ENCODE assay signal across 7 cellular contexts in genomic region chr22:25404923-25405853, GRCh38.
A peak's percentile ranks its signal among the peaks of the same experiment; 100 is the strongest.
DNase-seq lines count a peak whose midpoint lies in the region; ATAC-seq and TF ChIP-seq lines count a peak whose summit lies in the region.

No MANE protein-coding gene starts in this region.

- H3K27ac ChIP-seq in foreskin keratinocyte = peak overlapping the region; percentile 87
- H3K27ac ChIP-seq in subcutaneous abdominal adipose tissue (ENCODE audit: low read depth, low read length) = peak overlapping the region; percentile 79

- peak overlapping the region; percentile 62 for H2AFZ ChIP-seq in neuron (ENCODE audit: low read depth, low read length)

- H3K9me3 ChIP-seq in neuron (ENCODE audit: low read length) = no peaks in the 10 kb centered on the region
- no peaks in the 10 kb centered on the region for H3K9me3 ChIP-seq in subcutaneous abdominal adipose tissue (ENCODE audit: control insufficient read depth in 5 of 5, low read length in 5 of 5)

- ATAC-seq in HG02759 (IDR thresholded peaks at IDR 0.05; ENCODE audit: unreplicated experiment) (peak; percentile 58), foreskin keratinocyte (peak; percentile 71)

- H3K4me1 ChIP-seq in foreskin keratinocyte (no peaks in the 10 kb centered on the region), neuron (ENCODE audit: insufficient read depth, low read length) (peaks cover 30% of the 10 kb centered on the region), subcutaneous abdominal adipose tissue (ENCODE audit: control insufficient read depth in 5 of 5, insufficient read depth in 5 of 5, low read length in 5 of 5) (peaks cover 6 to 55% (median 47%) of the 10 kb centered on the region in 5 donors)

- H3K27me3 ChIP-seq in foreskin keratinocyte = no peaks in the 10 kb centered on the region
- H3K27me3 ChIP-seq in neuron (ENCODE audit: insufficient read depth, low read length) = no peaks in the 10 kb centered on the region
- peaks cover 0 to 2% (median 0%) of the 10 kb centered on the region in 5 donors for H3K27me3 ChIP-seq in subcutaneous abdominal adipose tissue (ENCODE audit: control insufficient read depth in 5 of 5, insufficient read depth in 4 of 5, low read length in 5 of 5)

- no peak for TF ChIP-seq CTCF in foreskin keratinocyte (conservative IDR thresholded peaks at IDR 0.05)

- H3K9ac ChIP-seq in subcutaneous abdominal adipose tissue (ENCODE audit: low read length in 5 of 5) = peak overlapping the region; percentile 35 to 90 (median 54)

- peak overlapping the region; percentile 46 for H3K4me3 ChIP-seq in neuron (ENCODE audit: low read length)
- H3K4me3 ChIP-seq in subcutaneous abdominal adipose tissue (ENCODE audit: low read depth in 1 of 5, low read length in 5 of 5) = peak overlapping the region; percentile 25 to 73 (median 70)

- peak; percentile 17 for TF ChIP-seq POLR2A in GM10847 (IDR thresholded peaks at IDR 0.05; ENCODE audit: extremely low read depth, insufficient read length)

- DNase-seq in RKO (ENCODE audit: low spot score) (peak; percentile 65), activated gamma-delta T cell treated with Interleukin-2 at 50 U/mL for 16 hours (peak; percentile 48), foreskin keratinocyte (no peak)

- no peaks in the 10 kb centered on the region for H3K36me3 ChIP-seq in neuron (ENCODE audit: insufficient read depth, low read length)
- H3K36me3 ChIP-seq in subcutaneous abdominal adipose tissue (ENCODE audit: control insufficient read depth in 5 of 5, insufficient read depth in 5 of 5, low read length in 5 of 5) = no peaks in the 10 kb centered on the region

Comparison
In these comparisons a context has a peak if more than half of its experiments do, and no peak if none do; other contexts are left out.
1. DNase-seq: peak in RKO (single experiment) and activated gamma-delta T cell treated with Interleukin-2 at 50 U/mL for 16 hours (single experiment); none in foreskin keratinocyte (0 of 2).